In the genomic region with DNA sequence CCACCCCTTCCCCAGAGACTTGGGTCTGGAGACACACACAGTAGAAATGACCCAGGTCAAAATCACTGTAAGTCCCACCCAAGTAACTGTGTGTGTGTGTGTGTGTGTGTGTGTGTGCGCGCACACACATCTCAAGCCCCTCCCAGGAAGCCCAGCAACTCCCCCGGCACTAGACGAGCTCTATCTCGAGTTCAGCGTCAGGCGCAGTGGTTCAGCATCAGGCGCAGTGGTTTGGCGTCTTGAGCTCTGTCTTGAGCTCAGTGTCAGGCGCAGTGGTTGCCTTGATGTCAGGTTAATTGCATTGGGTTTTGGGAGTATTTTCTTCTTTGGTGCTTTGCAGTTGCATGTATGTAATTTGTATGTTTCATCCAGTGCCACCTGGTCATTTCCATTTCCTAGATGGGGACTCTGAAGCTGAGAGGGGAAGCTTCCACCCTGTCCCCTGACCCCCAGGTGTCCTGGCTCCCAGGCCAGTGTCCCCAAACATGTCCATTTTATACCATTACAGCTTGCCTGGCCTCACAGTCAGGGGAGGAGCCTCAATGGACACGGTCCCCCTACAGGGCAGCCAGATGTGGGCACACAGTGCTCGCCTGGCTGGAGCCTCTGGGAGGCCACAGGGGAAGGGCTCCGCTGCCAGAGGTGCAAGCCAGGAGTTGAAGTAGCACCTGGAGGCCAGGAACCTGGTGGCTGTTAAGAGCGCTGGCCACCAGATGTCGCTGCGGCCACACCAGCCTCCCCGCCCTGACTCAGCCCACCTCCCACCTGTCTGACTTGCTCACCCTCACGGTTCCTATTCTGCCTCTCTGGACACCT, we compare ENCODE assay signal across 1 cellular context.
TF ChIP-seq lines count a peak whose summit lies in the region.

No MANE protein-coding gene starts in this region.

TF ChIP-seq in HepG2, 621 proteins besides CTCF, POLR2A, EP300 and RAD21 (continued from another document and continues in another):
- TF ChIP-seq, protein P1, sequence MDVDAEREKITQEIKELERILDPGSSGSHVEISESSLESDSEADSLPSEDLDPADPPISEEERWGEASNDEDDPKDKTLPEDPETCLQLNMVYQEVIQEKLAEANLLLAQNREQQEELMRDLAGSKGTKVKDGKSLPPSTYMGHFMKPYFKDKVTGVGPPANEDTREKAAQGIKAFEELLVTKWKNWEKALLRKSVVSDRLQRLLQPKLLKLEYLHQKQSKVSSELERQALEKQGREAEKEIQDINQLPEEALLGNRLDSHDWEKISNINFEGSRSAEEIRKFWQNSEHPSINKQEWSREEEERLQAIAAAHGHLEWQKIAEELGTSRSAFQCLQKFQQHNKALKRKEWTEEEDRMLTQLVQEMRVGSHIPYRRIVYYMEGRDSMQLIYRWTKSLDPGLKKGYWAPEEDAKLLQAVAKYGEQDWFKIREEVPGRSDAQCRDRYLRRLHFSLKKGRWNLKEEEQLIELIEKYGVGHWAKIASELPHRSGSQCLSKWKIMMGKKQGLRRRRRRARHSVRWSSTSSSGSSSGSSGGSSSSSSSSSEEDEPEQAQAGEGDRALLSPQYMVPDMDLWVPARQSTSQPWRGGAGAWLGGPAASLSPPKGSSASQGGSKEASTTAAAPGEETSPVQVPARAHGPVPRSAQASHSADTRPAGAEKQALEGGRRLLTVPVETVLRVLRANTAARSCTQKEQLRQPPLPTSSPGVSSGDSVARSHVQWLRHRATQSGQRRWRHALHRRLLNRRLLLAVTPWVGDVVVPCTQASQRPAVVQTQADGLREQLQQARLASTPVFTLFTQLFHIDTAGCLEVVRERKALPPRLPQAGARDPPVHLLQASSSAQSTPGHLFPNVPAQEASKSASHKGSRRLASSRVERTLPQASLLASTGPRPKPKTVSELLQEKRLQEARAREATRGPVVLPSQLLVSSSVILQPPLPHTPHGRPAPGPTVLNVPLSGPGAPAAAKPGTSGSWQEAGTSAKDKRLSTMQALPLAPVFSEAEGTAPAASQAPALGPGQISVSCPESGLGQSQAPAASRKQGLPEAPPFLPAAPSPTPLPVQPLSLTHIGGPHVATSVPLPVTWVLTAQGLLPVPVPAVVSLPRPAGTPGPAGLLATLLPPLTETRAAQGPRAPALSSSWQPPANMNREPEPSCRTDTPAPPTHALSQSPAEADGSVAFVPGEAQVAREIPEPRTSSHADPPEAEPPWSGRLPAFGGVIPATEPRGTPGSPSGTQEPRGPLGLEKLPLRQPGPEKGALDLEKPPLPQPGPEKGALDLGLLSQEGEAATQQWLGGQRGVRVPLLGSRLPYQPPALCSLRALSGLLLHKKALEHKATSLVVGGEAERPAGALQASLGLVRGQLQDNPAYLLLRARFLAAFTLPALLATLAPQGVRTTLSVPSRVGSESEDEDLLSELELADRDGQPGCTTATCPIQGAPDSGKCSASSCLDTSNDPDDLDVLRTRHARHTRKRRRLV (CRISPR knock-in tag; IDR thresholded peaks at IDR 0.05): no peak
- TF ChIP-seq SALL1 (CRISPR knock-in tag; IDR thresholded peaks at IDR 0.05) (peak; percentile 66; the same call in 1 of the 2 replicates), RBM39 (IDR thresholded peaks at IDR 0.05; ENCODE audit: low read depth, low read length, poor library complexity, severe bottlenecking) (no peak), ETV6 (CRISPR knock-in tag; conservative IDR thresholded peaks at IDR 0.05) (peak; percentile 82; the same call in 1 of the 2 replicates), TP53 (CRISPR knock-in tag; conservative IDR thresholded peaks at IDR 0.05) (no peak), SRSF1 (optimal IDR thresholded peaks at IDR 0.05; ENCODE audit: low read depth, low read length) (no peak), EED (CRISPR knock-in tag; IDR thresholded peaks at IDR 0.05) (no peak; the same call in 1 of the 2 replicates), SOX6 (IDR thresholded peaks at IDR 0.05) (no peak), SOX6 (CRISPR knock-in tag; IDR thresholded peaks at IDR 0.05) (peak; percentile 7; the same call in 1 of the 2 replicates), ZNF24 (IDR thresholded peaks at IDR 0.05) (0 out of 2 replicates have a peak, but pooled peaks have one; percentile 6), ZNF367 (CRISPR knock-in tag; IDR thresholded peaks at IDR 0.05; ENCODE audit: borderline replicate concordance) (no peak), SOX5 (CRISPR knock-in tag; IDR thresholded peaks at IDR 0.05; ENCODE audit: borderline replicate concordance) (0 out of 2 replicates have a peak, but pooled peaks have one; percentile 30), FLYWCH1 (CRISPR knock-in tag; IDR thresholded peaks at IDR 0.05) (no peak), ZNF569 (CRISPR knock-in tag; IDR thresholded peaks at IDR 0.05; ENCODE audit: borderline replicate concordance) (no peak), TGIF2 (CRISPR knock-in tag; IDR thresholded peaks at IDR 0.05) (no peak), HDAC1 (CRISPR knock-in tag; IDR thresholded peaks at IDR 0.05) (no peak), ZNF781 (CRISPR knock-in tag; IDR thresholded peaks at IDR 0.05; ENCODE audit: borderline replicate concordance, not compliant biosample characterization) (peak; percentile 43), SMAD3 (CRISPR knock-in tag; IDR thresholded peaks at IDR 0.05) (0 out of 2 replicates have a peak, but pooled peaks have one; percentile 75), RXRA (CRISPR knock-in tag; IDR thresholded peaks at IDR 0.05) (0 out of 2 replicates have a peak, but pooled peaks have one; percentile 24), NCOR1 (IDR thresholded peaks at IDR 0.05; ENCODE audit: borderline replicate concordance, low read length) (no peak), ATF1 (CRISPR knock-in tag; IDR thresholded peaks at IDR 0.05) (no peak), ZNF230 (CRISPR knock-in tag; IDR thresholded peaks at IDR 0.05) (no peak), NR2C2 (CRISPR knock-in tag; IDR thresholded peaks at IDR 0.05; ENCODE audit: borderline replicate concordance) (no peak), MYNN (CRISPR knock-in tag; IDR thresholded peaks at IDR 0.05; ENCODE audit: low read depth) (no peak), TBX2 (CRISPR knock-in tag; IDR thresholded peaks at IDR 0.05; ENCODE audit: borderline replicate concordance) (peak; percentile 58), ZNF776 (CRISPR knock-in tag; IDR thresholded peaks at IDR 0.05) (0 out of 2 replicates have a peak, but pooled peaks have one; percentile 23), ZNF337 (CRISPR knock-in tag; IDR thresholded peaks at IDR 0.05; ENCODE audit: borderline replicate concordance, low read depth) (no peak), ZNF160 (CRISPR knock-in tag; IDR thresholded peaks at IDR 0.05) (no peak), ZNF10 (CRISPR knock-in tag; IDR thresholded peaks at IDR 0.05; ENCODE audit: borderline replicate concordance, low read depth) (no peak), SPEN (CRISPR knock-in tag; IDR thresholded peaks at IDR 0.05; ENCODE audit: low read depth) (no peak), SNRNP70 (IDR thresholded peaks at IDR 0.05; ENCODE audit: low read depth, low read length) (no peak), PCBP1 (IDR thresholded peaks at IDR 0.05; ENCODE audit: borderline replicate concordance, low read depth, low read length) (no peak)
- TF ChIP-seq, protein P2, sequence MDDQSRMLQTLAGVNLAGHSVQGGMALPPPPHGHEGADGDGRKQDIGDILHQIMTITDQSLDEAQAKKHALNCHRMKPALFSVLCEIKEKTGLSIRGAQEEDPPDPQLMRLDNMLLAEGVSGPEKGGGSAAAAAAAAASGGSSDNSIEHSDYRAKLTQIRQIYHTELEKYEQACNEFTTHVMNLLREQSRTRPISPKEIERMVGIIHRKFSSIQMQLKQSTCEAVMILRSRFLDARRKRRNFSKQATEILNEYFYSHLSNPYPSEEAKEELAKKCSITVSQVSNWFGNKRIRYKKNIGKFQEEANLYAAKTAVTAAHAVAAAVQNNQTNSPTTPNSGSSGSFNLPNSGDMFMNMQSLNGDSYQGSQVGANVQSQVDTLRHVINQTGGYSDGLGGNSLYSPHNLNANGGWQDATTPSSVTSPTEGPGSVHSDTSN (CRISPR knock-in tag; IDR thresholded peaks at IDR 0.05; ENCODE audit: borderline replicate concordance): no peak
- TF ChIP-seq, protein P3, sequence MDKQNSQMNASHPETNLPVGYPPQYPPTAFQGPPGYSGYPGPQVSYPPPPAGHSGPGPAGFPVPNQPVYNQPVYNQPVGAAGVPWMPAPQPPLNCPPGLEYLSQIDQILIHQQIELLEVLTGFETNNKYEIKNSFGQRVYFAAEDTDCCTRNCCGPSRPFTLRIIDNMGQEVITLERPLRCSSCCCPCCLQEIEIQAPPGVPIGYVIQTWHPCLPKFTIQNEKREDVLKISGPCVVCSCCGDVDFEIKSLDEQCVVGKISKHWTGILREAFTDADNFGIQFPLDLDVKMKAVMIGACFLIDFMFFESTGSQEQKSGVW (CRISPR knock-in tag; IDR thresholded peaks at IDR 0.05; ENCODE audit: borderline replicate concordance): no peak
- TF ChIP-seq, protein P4, sequence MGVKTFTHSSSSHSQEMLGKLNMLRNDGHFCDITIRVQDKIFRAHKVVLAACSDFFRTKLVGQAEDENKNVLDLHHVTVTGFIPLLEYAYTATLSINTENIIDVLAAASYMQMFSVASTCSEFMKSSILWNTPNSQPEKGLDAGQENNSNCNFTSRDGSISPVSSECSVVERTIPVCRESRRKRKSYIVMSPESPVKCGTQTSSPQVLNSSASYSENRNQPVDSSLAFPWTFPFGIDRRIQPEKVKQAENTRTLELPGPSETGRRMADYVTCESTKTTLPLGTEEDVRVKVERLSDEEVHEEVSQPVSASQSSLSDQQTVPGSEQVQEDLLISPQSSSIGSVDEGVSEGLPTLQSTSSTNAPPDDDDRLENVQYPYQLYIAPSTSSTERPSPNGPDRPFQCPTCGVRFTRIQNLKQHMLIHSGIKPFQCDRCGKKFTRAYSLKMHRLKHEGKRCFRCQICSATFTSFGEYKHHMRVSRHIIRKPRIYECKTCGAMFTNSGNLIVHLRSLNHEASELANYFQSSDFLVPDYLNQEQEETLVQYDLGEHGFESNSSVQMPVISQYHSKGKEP (CRISPR knock-in tag; IDR thresholded peaks at IDR 0.05): peak; percentile 86; the same call in 1 of the 2 replicates
- TF ChIP-seq, protein P5, sequence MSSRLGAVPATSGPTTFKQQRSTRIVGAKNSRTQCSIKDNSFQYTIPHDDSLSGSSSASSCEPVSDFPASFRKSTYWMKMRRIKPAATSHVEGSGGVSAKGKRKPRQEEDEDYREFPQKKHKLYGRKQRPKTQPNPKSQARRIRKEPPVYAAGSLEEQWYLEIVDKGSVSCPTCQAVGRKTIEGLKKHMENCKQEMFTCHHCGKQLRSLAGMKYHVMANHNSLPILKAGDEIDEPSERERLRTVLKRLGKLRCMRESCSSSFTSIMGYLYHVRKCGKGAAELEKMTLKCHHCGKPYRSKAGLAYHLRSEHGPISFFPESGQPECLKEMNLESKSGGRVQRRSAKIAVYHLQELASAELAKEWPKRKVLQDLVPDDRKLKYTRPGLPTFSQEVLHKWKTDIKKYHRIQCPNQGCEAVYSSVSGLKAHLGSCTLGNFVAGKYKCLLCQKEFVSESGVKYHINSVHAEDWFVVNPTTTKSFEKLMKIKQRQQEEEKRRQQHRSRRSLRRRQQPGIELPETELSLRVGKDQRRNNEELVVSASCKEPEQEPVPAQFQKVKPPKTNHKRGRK (CRISPR knock-in tag; IDR thresholded peaks at IDR 0.05): no peak
- TF ChIP-seq, protein P6, sequence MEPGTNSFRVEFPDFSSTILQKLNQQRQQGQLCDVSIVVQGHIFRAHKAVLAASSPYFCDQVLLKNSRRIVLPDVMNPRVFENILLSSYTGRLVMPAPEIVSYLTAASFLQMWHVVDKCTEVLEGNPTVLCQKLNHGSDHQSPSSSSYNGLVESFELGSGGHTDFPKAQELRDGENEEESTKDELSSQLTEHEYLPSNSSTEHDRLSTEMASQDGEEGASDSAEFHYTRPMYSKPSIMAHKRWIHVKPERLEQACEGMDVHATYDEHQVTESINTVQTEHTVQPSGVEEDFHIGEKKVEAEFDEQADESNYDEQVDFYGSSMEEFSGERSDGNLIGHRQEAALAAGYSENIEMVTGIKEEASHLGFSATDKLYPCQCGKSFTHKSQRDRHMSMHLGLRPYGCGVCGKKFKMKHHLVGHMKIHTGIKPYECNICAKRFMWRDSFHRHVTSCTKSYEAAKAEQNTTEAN (CRISPR knock-in tag; conservative IDR thresholded peaks at IDR 0.05): no peak
- TF ChIP-seq, protein P7, sequence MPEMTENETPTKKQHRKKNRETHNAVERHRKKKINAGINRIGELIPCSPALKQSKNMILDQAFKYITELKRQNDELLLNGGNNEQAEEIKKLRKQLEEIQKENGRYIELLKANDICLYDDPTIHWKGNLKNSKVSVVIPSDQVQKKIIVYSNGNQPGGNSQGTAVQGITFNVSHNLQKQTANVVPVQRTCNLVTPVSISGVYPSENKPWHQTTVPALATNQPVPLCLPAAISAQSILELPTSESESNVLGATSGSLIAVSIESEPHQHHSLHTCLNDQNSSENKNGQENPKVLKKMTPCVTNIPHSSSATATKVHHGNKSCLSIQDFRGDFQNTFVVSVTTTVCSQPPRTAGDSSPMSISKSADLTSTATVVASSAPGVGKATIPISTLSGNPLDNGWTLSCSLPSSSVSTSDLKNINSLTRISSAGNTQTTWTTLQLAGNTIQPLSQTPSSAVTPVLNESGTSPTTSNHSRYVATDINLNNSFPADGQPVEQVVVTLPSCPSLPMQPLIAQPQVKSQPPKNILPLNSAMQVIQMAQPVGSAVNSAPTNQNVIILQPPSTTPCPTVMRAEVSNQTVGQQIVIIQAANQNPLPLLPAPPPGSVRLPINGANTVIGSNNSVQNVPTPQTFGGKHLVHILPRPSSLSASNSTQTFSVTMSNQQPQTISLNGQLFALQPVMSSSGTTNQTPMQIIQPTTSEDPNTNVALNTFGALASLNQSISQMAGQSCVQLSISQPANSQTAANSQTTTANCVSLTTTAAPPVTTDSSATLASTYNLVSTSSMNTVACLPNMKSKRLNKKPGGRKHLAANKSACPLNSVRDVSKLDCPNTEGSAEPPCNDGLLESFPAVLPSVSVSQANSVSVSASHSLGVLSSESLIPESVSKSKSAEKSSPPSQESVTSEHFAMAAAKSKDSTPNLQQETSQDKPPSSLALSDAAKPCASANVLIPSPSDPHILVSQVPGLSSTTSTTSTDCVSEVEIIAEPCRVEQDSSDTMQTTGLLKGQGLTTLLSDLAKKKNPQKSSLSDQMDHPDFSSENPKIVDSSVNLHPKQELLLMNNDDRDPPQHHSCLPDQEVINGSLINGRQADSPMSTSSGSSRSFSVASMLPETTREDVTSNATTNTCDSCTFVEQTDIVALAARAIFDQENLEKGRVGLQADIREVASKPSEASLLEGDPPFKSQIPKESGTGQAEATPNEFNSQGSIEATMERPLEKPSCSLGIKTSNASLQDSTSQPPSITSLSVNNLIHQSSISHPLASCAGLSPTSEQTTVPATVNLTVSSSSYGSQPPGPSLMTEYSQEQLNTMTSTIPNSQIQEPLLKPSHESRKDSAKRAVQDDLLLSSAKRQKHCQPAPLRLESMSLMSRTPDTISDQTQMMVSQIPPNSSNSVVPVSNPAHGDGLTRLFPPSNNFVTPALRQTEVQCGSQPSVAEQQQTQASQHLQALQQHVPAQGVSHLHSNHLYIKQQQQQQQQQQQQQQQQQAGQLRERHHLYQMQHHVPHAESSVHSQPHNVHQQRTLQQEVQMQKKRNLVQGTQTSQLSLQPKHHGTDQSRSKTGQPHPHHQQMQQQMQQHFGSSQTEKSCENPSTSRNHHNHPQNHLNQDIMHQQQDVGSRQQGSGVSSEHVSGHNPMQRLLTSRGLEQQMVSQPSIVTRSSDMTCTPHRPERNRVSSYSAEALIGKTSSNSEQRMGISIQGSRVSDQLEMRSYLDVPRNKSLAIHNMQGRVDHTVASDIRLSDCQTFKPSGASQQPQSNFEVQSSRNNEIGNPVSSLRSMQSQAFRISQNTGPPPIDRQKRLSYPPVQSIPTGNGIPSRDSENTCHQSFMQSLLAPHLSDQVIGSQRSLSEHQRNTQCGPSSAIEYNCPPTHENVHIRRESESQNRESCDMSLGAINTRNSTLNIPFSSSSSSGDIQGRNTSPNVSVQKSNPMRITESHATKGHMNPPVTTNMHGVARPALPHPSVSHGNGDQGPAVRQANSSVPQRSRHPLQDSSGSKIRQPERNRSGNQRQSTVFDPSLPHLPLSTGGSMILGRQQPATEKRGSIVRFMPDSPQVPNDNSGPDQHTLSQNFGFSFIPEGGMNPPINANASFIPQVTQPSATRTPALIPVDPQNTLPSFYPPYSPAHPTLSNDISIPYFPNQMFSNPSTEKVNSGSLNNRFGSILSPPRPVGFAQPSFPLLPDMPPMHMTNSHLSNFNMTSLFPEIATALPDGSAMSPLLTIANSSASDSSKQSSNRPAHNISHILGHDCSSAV (CRISPR knock-in tag; IDR thresholded peaks at IDR 0.05; ENCODE audit: borderline replicate concordance): no peak
